In genomic region chr3:129371041-129371826, GRCh38 we compare ENCODE assay signal across 27 cellular contexts. TPM values are rescaled to one million over a fixed set of nuclear protein-coding genes. Genes with fewer than 3 reads are reported as not detected.
"Had no signal": no experiment of that assay in that cellular context is flagged by ENCODE, and none has a peak within 500 bp of the region (broad histone marks: within the 10 kb centered on the region; RNA-seq: fewer than 3 reads in every experiment).

No MANE protein-coding gene starts in this region.

- DNase-seq: activated CD4-positive, alpha-beta T cell treated with anti-CD3 and anti-CD28 coated beads, Interleukin-2, amount 50 U/mL, for 4 hours; activated naive CD4-positive, alpha-beta T cell; activated T-cell treated with anti-CD3 and anti-CD28 coated beads for 4 hours; amniotic stem cell; endodermal cell; esophagus squamous epithelium; gastrocnemius medialis; hippocampal formation; left ventricle myocardium superior; midbrain; nephron progenitor cell; nucleus accumbens; right lobe of liver; stimulated activated CD4-positive, alpha-beta T cell treated with anti-CD3 and anti-CD28 coated beads, Interleukin-1b, Interleukin-23, amount 100 ng/mL, for 48 hours; stimulated activated naive B cell treated with anti-CD40 and anti-IgM and Interleukin-4, amounts not matched to agents 10 μg/mL and 1 μg/mL and 100 μg/mL, for 72 hours; T-helper 1 cell; T-helper 9 cell had no signal

- H3K27ac ChIP-seq: breast epithelium, coronary artery, esophagus squamous epithelium, gastrocnemius medialis, parathyroid adenoma, right lobe of liver, skin epidermis, thoracic aorta had no signal

- H3K4me1 ChIP-seq: breast epithelium, esophagus squamous epithelium, gastrocnemius medialis, right lobe of liver had no signal

- H3K36me3 Mint-ChIP-seq: type B pancreatic cell, WTC11 had no signal

- H3K9ac ChIP-seq: parathyroid adenoma had no signal

- H2AFZ ChIP-seq: parathyroid adenoma had no signal

- ATAC-seq: gastrocnemius medialis; left ventricle myocardium superior; stimulated activated naive B cell treated with anti-CD40 and anti-IgM and Interleukin-4, amounts not matched to agents 10 μg/mL and 1 μg/mL and 100 μg/mL, for 72 hours; WTC11 had no signal

- H3K27me3 Mint-ChIP-seq: activated naive CD8-positive, alpha-beta T cell; central memory CD8-positive, alpha-beta T cell; stimulated activated naive B cell treated with anti-CD40 and anti-IgM and Interleukin-4, amounts not matched to agents 10 μg/mL and 1 μg/mL and 100 μg/mL, for 72 hours had no signal

- H3K9me3 ChIP-seq: breast epithelium, esophagus squamous epithelium, gastrocnemius medialis, right lobe of liver, thoracic aorta had no signal

- H3K27ac Mint-ChIP-seq: activated naive CD8-positive, alpha-beta T cell; activated T-helper 1 cell treated with anti-CD3 and anti-CD28 coated beads, Interleukin-12 subunit alpha, Interleukin-12 subunit beta, Interleukin-2, Interleukin-4 antibody, amounts not matched to agents 30 ng/mL and 10 ng/mL and 1 ng/mL, durations not matched to agents 14 hours and 24 hours and 36 hours; endodermal cell; nephron progenitor cell; stimulated activated naive B cell treated with anti-CD40 and anti-IgM and Interleukin-4, amounts not matched to agents 10 μg/mL and 1 μg/mL and 100 μg/mL, for 72 hours; type B pancreatic cell; WTC11 had no signal

- H3K27me3 ChIP-seq: breast epithelium, esophagus squamous epithelium, right lobe of liver had no signal

- H3K4me3 Mint-ChIP-seq: activated naive CD8-positive, alpha-beta T cell; activated T-helper 1 cell treated with anti-CD3 and anti-CD28 coated beads, Interleukin-12 subunit alpha, Interleukin-12 subunit beta, Interleukin-2, Interleukin-4 antibody, amounts not matched to agents 30 ng/mL and 10 ng/mL and 1 ng/mL, durations not matched to agents 14 hours and 24 hours and 36 hours; central memory CD8-positive, alpha-beta T cell; endodermal cell; nephron progenitor cell; stimulated activated naive B cell treated with anti-CD40 and anti-IgM and Interleukin-4, amounts not matched to agents 10 μg/mL and 1 μg/mL and 100 μg/mL, for 72 hours; type B pancreatic cell; WTC11 had no signal

- H3K4me1 Mint-ChIP-seq: central memory CD8-positive, alpha-beta T cell; stimulated activated naive B cell treated with anti-CD40 and anti-IgM and Interleukin-4, amounts not matched to agents 10 μg/mL and 1 μg/mL and 100 μg/mL, for 72 hours; WTC11 had no signal

- H3K9me3 Mint-ChIP-seq: activated T-helper 1 cell treated with anti-CD3 and anti-CD28 coated beads, Interleukin-12 subunit alpha, Interleukin-12 subunit beta, Interleukin-2, Interleukin-4 antibody, amounts not matched to agents 30 ng/mL and 10 ng/mL and 1 ng/mL, durations not matched to agents 14 hours and 24 hours and 36 hours; central memory CD8-positive, alpha-beta T cell; endodermal cell; nephron progenitor cell; stimulated activated naive B cell treated with anti-CD40 and anti-IgM and Interleukin-4, amounts not matched to agents 10 μg/mL and 1 μg/mL and 100 μg/mL, for 72 hours; type B pancreatic cell; WTC11 had no signal

RNA-seq across cellular contexts. Expression of gene EFCAB12, which starts 57.2 kb away (rescaled TPM):
- total RNA-seq: gastrocnemius medialis, left ventricle myocardium superior had no signal
